8 cellular contexts compared by ENCODE assay signal in the genomic region with DNA sequence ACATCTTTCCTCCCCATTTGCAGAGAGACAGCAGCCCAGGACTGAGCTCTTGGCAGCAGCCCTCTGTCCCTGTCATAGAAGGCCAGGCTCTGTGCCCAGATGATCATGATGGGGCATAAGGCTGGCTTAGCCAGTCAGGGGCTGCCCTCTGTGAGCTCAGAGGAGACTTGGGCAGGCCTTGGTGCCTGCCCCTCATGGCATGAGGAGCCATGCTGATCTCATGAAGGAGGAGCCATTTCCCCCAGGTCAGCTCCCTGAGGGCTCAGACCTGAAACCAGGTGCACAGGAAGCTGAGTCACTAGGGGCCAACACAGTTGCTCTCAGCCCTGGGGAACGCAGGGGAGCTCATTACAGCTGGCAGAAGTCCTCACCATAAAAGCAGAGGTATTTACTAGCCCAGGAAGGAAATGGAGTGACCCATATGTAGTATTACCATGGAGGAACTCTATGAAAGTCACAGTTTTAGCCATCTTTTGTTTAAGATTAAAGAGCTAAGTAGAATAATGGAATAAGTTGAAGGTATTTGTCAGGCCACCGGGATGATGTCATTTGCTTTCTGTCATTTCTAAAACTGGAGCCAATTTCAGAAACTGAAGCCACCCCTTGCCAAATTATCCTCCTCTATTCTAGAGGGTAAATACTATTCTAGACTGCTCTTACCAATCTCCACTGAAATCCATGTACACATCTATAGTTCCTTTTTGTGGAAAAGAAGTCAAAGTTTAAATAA.
DNase-seq lines count a peak whose midpoint lies in the region; ATAC-seq lines count a peak whose summit lies in the region.

No MANE protein-coding gene starts in this region.

- intact Hi-C loops in cardiac septum (cut with DNase I): no loop called here
- intact Hi-C loops in posterior vena cava (cut with DNase I): no loop called here

- DNase-seq in cardiac septum (ENCODE audit: low spot score): peak; percentile 77
- DNase-seq in NK-92 (lab: John Stamatoyannopoulos, UW; ENCODE audit: unreplicated experiment): no peak
- DNase-seq in posterior vena cava (ENCODE audit: low spot score): no peak
- DNase-seq in mucosa of gallbladder (ENCODE audit: low spot score): no peak
- no peak for DNase-seq in NCI-H2196 treated with DMSO at 0.1 percent for 48 hours (lab: John Stamatoyannopoulos, UW; ENCODE audit: unreplicated experiment)

- ATAC-seq in GM18502 (IDR thresholded peaks at IDR 0.05; ENCODE audit: poor library complexity, unreplicated experiment) (peak; percentile 95), GM21367 (IDR thresholded peaks at IDR 0.05; ENCODE audit: unreplicated experiment) (peak; percentile 91), HG03439 (IDR thresholded peaks at IDR 0.05; ENCODE audit: unreplicated experiment) (peak; percentile 94)
